In the genomic region with DNA sequence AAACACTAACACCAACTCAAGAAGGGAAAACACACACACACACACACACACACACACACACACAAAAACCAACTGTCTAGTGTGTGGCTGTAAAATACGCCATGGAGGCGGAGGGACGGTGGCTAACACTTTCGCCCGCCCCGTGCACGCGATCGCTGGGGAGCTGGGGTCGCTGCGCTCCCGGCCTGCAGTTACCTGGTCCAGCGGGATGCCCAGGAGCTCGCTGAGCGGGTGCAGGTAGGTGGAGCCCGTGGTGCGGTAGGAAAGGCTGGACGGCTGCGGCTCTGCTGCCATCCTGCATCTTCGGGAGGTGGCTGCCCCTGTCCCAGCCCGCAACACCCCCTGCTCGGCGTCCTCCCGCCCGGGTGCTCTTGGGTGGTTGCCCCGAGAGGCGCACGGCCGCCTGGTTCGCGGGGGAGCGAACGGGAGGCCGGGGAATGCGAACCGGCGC, we compare ENCODE assay signal across 8 cellular contexts.
DNase-seq lines count a peak whose midpoint lies in the region; ATAC-seq and TF ChIP-seq lines count a peak whose summit lies in the region.

No MANE protein-coding gene starts in this region.

- in situ Hi-C loops in astrocyte of the cerebellum (cut with HindIII; ENCODE audit: low sequenced_read_pairs), result no loop called here

- H3K4me3 ChIP-seq in astrocyte of the cerebellum (ENCODE audit: low read depth, low read length), result peak overlapping the region; percentile 82

- peak; percentile 6 for TF ChIP-seq CTCF in astrocyte of the cerebellum (IDR thresholded peaks at IDR 0.05; ENCODE audit: low read depth, low read length, missing control alignments)

- DNase-seq in NCI-H1417 (lab: John Stamatoyannopoulos, UW), result peak; percentile 33 to 88 (median 87)
- DNase-seq in NCI-H1417 treated with DMSO at 0.1 percent for 48 hours (lab: John Stamatoyannopoulos, UW), result no peak
- DNase-seq in NCI-H446 treated with DMSO at 0.1 percent for 48 hours (lab: John Stamatoyannopoulos, UW), result peak; percentile 37
- peak; percentile 16 for DNase-seq in astrocyte of the cerebellum (ENCODE audit: low read depth)
- peak; percentile 82 for DNase-seq in islet precursor cell
- DNase-seq in stimulated activated CD8-positive, alpha-beta memory T cell treated with anti-CD3 and anti-CD28 coated beads, Interleukin-15, amount 100 ng/mL, for 24 hours (ENCODE audit: low read depth), result peak; percentile 1
- no peak for DNase-seq in AG20443 (ENCODE audit: low spot score)

- peak; percentile 18 for ATAC-seq in HG02852 (IDR thresholded peaks at IDR 0.05; ENCODE audit: unreplicated experiment)

Comparison
In these comparisons a context has a peak if more than half of its experiments do, and no peak if none do; other contexts are left out.
1. DNase-seq: peak in NCI-H1417 (3 of 3), NCI-H446 treated with DMSO at 0.1 percent for 48 hours (single experiment), astrocyte of the cerebellum (single experiment), islet precursor cell (single experiment) and stimulated activated CD8-positive, alpha-beta memory T cell treated with anti-CD3 and anti-CD28 coated beads, Interleukin-15, amount 100 ng/mL, for 24 hours (single experiment); none in NCI-H1417 treated with DMSO at 0.1 percent for 48 hours (single experiment) and AG20443 (single experiment).